In the genomic region with DNA sequence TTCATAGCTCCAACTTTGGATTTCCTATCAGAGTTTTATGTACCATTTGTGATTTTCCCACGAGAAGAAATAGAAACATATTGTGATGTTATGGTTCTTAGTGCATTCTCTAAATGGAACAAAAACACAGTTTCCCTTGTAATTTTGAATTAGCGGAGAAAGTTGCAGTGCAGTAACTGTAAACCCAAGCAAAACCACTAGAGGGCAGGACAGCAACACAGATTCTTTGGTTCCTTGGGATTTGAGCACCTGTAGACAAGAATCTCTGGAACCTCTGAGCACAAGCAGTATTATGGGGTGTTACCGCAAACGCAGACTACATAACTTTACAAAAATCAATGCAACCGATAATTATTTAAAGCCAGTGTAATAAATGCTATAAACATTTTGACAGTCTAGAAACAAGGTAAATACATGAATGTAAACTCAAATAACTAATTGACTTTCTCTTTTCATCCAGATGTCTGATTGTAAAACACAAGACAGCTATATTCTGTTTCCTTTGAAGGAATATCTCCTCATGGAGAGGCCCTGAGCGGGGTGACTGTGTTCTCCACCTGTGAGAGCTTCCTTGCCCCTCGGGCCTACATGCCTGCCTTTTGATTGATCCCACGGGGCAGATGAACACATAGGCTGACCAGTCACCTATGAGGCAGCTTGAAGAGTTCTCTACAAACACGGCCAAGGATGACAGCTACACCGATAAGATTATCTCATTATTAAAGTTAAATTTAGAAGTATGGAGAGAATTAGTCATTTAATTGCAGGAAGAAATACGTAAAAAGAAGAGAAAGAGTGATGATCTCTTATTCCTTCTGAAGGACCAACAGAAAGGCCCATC, we compare ENCODE assay signal across 8 cellular contexts.
DNase-seq lines count a peak whose midpoint lies in the region; ATAC-seq and TF ChIP-seq lines count a peak whose summit lies in the region.

No MANE protein-coding gene starts in this region.

- H3K36me3 ChIP-seq in A673 (ENCODE audit: insufficient read depth, low read length, poor library complexity, severe bottlenecking) (no peaks in the 10 kb centered on the region), hepatocyte (replicated peaks; ENCODE audit: insufficient read depth, low read depth) (no peaks in the 10 kb centered on the region), upper lobe of right lung (no peaks in the 10 kb centered on the region)

- TF ChIP-seq CTCF in A673 (conservative IDR thresholded peaks at IDR 0.05; ENCODE audit: low read depth, low read length), result peak; percentile 95
- peak; percentile 71 for TF ChIP-seq CTCF in hepatocyte (IDR thresholded peaks at IDR 0.05; ENCODE audit: poor library complexity)
- TF ChIP-seq CTCF in upper lobe of right lung (IDR thresholded peaks at IDR 0.05), result peak; percentile 72

- BruUV-seq in A673 (replicated peaks; lab: Mats Ljungman, UMichigan), result no TSS peak

- no peak overlapping the region for H3K27ac ChIP-seq in A673 (ENCODE audit: low read depth, low read length, poor library complexity, severe bottlenecking)
- no peak overlapping the region for H3K27ac ChIP-seq in hepatocyte
- H3K27ac ChIP-seq in upper lobe of right lung, result no peak overlapping the region

- POLR2A ChIA-PET in A673 (lab: Charles Lee; ENCODE audit: low non-redundant PET), result no interaction called here

- H3K4me2 ChIP-seq in hepatocyte, result no peak overlapping the region

- H3K4me1 ChIP-seq in A673 (ENCODE audit: insufficient read depth, low read length, poor library complexity, severe bottlenecking) (no peaks in the 10 kb centered on the region), hepatocyte (ENCODE audit: insufficient read depth) (peaks cover 8% of the 10 kb centered on the region), upper lobe of right lung (peaks cover 15% of the 10 kb centered on the region)

- no peak overlapping the region for H3K4me3 ChIP-seq in A673 (ENCODE audit: low read depth, low read length, poor library complexity, severe bottlenecking)
- no peak overlapping the region for H3K4me3 ChIP-seq in hepatocyte
- H3K4me3 ChIP-seq in upper lobe of right lung, result no peak overlapping the region

- 58% methylated on average over 11 of the region's 11 CpGs for WGBS in hepatocyte (ENCODE audit: low lambda C conversion rate, missing lambda C conversion rate)

- H3K9me2 ChIP-seq in hepatocyte (replicated peaks; ENCODE audit: insufficient read depth), result no peaks in the 10 kb centered on the region

- no peak overlapping the region for H2AFZ ChIP-seq in hepatocyte

- intact Hi-C loops in A673 (cut with micrococcal nuclease; ENCODE audit: unreplicated experiment), result loop anchor here (1.0 kb wide), 1 partner anchor 278 kb away; no protein-coding TSS in a partner anchor
- intact Hi-C loops in upper lobe of right lung (cut with DNase I), result no loop called here

- H3K79me2 ChIP-seq in hepatocyte, result no peaks in the 10 kb centered on the region

- CTCF ChIA-PET in A673 (lab: Charles Lee), result interaction anchor here (1.6 kb wide), 1 partner anchor 278 kb away, joined by 6 read pairs; no protein-coding TSS in a partner anchor

- H3K9me3 ChIP-seq in A673 (ENCODE audit: low read depth, low read length, poor library complexity, severe bottlenecking) (no peaks in the 10 kb centered on the region), hepatocyte (ENCODE audit: low read depth) (no peaks in the 10 kb centered on the region), upper lobe of right lung (no peaks in the 10 kb centered on the region)

- ATAC-seq in SK-N-SH treated with all-trans-retinoic acid at 6 μM for 48 hours (peak; percentile 82), upper lobe of right lung (peak; percentile 64), HG03108 (IDR thresholded peaks at IDR 0.05; ENCODE audit: unreplicated experiment) (no peak)

- H3K27me3 ChIP-seq in A673 (replicated peaks; ENCODE audit: insufficient read depth, low read depth, low read length, poor library complexity) (no peaks in the 10 kb centered on the region), hepatocyte (no peaks in the 10 kb centered on the region), upper lobe of right lung (no peaks in the 10 kb centered on the region)

- DNase-seq in A673 (ENCODE audit: low spot score) (peak; percentile 62), ELR (ENCODE audit: low read depth) (peak; percentile 67), HT1080 (ENCODE audit: low read depth) (peak; percentile 62), hepatocyte (ENCODE audit: low spot score) (peak; percentile 50), upper lobe of right lung (no peak), cortex of kidney (lab: John Stamatoyannopoulos, UW) (no peak)

- no peaks in the 10 kb centered on the region for H4K20me1 ChIP-seq in hepatocyte (ENCODE audit: insufficient read depth, poor library complexity, severe bottlenecking)

TF ChIP-seq in SK-N-SH treated with all-trans-retinoic acid at 6 μM for 48 hours, 23 proteins besides CTCF, POLR2A, EP300 and RAD21 (continues in another document):
- TF ChIP-seq, protein P1, sequence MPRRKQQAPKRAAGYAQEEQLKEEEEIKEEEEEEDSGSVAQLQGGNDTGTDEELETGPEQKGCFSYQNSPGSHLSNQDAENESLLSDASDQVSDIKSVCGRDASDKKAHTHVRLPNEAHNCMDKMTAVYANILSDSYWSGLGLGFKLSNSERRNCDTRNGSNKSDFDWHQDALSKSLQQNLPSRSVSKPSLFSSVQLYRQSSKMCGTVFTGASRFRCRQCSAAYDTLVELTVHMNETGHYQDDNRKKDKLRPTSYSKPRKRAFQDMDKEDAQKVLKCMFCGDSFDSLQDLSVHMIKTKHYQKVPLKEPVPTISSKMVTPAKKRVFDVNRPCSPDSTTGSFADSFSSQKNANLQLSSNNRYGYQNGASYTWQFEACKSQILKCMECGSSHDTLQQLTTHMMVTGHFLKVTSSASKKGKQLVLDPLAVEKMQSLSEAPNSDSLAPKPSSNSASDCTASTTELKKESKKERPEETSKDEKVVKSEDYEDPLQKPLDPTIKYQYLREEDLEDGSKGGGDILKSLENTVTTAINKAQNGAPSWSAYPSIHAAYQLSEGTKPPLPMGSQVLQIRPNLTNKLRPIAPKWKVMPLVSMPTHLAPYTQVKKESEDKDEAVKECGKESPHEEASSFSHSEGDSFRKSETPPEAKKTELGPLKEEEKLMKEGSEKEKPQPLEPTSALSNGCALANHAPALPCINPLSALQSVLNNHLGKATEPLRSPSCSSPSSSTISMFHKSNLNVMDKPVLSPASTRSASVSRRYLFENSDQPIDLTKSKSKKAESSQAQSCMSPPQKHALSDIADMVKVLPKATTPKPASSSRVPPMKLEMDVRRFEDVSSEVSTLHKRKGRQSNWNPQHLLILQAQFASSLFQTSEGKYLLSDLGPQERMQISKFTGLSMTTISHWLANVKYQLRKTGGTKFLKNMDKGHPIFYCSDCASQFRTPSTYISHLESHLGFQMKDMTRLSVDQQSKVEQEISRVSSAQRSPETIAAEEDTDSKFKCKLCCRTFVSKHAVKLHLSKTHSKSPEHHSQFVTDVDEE (CRISPR knock-in tag; IDR thresholded peaks at IDR 0.05), result no peak
- no peak for TF ChIP-seq ZNF565 (CRISPR knock-in tag; conservative IDR thresholded peaks at IDR 0.05; ENCODE audit: low read depth)
- no peak for TF ChIP-seq ESRRG (CRISPR knock-in tag; IDR thresholded peaks at IDR 0.05)
- TF ChIP-seq, protein P2, sequence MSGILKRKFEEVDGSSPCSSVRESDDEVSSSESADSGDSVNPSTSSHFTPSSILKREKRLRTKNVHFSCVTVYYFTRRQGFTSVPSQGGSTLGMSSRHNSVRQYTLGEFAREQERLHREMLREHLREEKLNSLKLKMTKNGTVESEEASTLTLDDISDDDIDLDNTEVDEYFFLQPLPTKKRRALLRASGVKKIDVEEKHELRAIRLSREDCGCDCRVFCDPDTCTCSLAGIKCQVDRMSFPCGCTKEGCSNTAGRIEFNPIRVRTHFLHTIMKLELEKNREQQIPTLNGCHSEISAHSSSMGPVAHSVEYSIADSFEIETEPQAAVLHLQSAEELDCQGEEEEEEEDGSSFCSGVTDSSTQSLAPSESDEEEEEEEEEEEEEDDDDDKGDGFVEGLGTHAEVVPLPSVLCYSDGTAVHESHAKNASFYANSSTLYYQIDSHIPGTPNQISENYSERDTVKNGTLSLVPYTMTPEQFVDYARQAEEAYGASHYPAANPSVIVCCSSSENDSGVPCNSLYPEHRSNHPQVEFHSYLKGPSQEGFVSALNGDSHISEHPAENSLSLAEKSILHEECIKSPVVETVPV (CRISPR knock-in tag; IDR thresholded peaks at IDR 0.05), result no peak
- no peak for TF ChIP-seq ARNTL (CRISPR knock-in tag; IDR thresholded peaks at IDR 0.05; ENCODE audit: borderline replicate concordance, low read depth)
- TF ChIP-seq ISL1 (CRISPR knock-in tag; IDR thresholded peaks at IDR 0.05), result no peak
- no peak for TF ChIP-seq RARB (CRISPR knock-in tag; IDR thresholded peaks at IDR 0.05)
- TF ChIP-seq ZFP30 (CRISPR knock-in tag; IDR thresholded peaks at IDR 0.05), result no peak
- no peak for TF ChIP-seq TCF4 (CRISPR knock-in tag; IDR thresholded peaks at IDR 0.05; ENCODE audit: borderline replicate concordance)
- no peak for TF ChIP-seq ZNF70 (CRISPR knock-in tag; IDR thresholded peaks at IDR 0.05)
- no peak for TF ChIP-seq OSR1 (CRISPR knock-in tag; IDR thresholded peaks at IDR 0.05)
- no peak for TF ChIP-seq SNAI2 (CRISPR knock-in tag; IDR thresholded peaks at IDR 0.05)
- no peak for TF ChIP-seq BACH2 (CRISPR knock-in tag; IDR thresholded peaks at IDR 0.05; ENCODE audit: borderline replicate concordance)
- no peak for TF ChIP-seq PPARA (CRISPR knock-in tag; IDR thresholded peaks at IDR 0.05; ENCODE audit: borderline replicate concordance)
- TF ChIP-seq, protein P3, sequence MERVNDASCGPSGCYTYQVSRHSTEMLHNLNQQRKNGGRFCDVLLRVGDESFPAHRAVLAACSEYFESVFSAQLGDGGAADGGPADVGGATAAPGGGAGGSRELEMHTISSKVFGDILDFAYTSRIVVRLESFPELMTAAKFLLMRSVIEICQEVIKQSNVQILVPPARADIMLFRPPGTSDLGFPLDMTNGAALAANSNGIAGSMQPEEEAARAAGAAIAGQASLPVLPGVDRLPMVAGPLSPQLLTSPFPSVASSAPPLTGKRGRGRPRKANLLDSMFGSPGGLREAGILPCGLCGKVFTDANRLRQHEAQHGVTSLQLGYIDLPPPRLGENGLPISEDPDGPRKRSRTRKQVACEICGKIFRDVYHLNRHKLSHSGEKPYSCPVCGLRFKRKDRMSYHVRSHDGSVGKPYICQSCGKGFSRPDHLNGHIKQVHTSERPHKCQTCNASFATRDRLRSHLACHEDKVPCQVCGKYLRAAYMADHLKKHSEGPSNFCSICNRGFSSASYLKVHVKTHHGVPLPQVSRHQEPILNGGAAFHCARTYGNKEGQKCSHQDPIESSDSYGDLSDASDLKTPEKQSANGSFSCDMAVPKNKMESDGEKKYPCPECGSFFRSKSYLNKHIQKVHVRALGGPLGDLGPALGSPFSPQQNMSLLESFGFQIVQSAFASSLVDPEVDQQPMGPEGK (CRISPR knock-in tag; IDR thresholded peaks at IDR 0.05; ENCODE audit: borderline replicate concordance), result no peak
- TF ChIP-seq ZC3H10 (CRISPR knock-in tag; IDR thresholded peaks at IDR 0.05), result no peak

Comparison
In these comparisons a context has a peak if more than half of its experiments do, and no peak if none do; other contexts are left out.
1. DNase-seq: peak in A673 (single experiment), ELR (single experiment), HT1080 (single experiment) and hepatocyte (single experiment); none in upper lobe of right lung (single experiment) and cortex of kidney (single experiment).
2. Peak in every context shown above with its lines, with median percentiles within 50 percentile points of each other: CTCF ChIP-seq.